In genomic region chr12:50627491-50627890, GRCh38 we compare ENCODE assay signal across 15 cellular contexts.
"Had no signal": no experiment of that assay in that cellular context is flagged by ENCODE, and none has a peak within 500 bp of the region (broad histone marks: within the 10 kb centered on the region; RNA-seq: fewer than 3 reads in every experiment).

No MANE protein-coding gene starts in this region.

- DNase-seq: activated CD4-positive, CD25-positive, alpha-beta regulatory T cell; activated CD8-positive, alpha-beta memory T cell treated with anti-CD3 and anti-CD28 coated beads, Interleukin-2, amount 10 ng/mL, durations not matched to agents 7 days and 5 days; activated gamma-delta T cell; activated T-cell treated with anti-CD3 and anti-CD28 coated beads, Interleukin-2, amount 50 U/mL, for 48 hours; kidney; mesendoderm; pancreas; stomach; T-helper 1 cell had no signal

- H3K27ac Mint-ChIP-seq: activated CD8-positive, alpha-beta memory T cell treated with anti-CD3 and anti-CD28 coated beads, Interleukin-2, amount 10 ng/mL, durations not matched to agents 7 days and 5 days had no signal

- ATAC-seq: activated CD8-positive, alpha-beta memory T cell treated with anti-CD3 and anti-CD28 coated beads, Interleukin-2, amount 10 ng/mL, durations not matched to agents 7 days and 5 days; gastroesophageal sphincter; pancreas had no signal

- H3K27me3 Mint-ChIP-seq: activated CD8-positive, alpha-beta memory T cell treated with anti-CD3 and anti-CD28 coated beads, Interleukin-2, amount 10 ng/mL, durations not matched to agents 7 days and 5 days had no signal

- H3K27ac ChIP-seq: cardiac muscle cell, gastroesophageal sphincter, hepatocyte, pancreas, stomach, thoracic aorta had no signal

- H3K4me3 Mint-ChIP-seq: activated CD8-positive, alpha-beta memory T cell treated with anti-CD3 and anti-CD28 coated beads, Interleukin-2, amount 10 ng/mL, durations not matched to agents 7 days and 5 days; neural crest cell had no signal

- H3K27me3 ChIP-seq: cardiac muscle cell, gastroesophageal sphincter, hepatocyte, pancreas, stomach had no signal

- H3K9me3 ChIP-seq: gastroesophageal sphincter, pancreas, stomach, thoracic aorta had no signal

- FAIRE-seq: astrocyte, kidney, pancreas had no signal

- H3K9me3 Mint-ChIP-seq: neural crest cell had no signal

- H3K4me3 ChIP-seq: cardiac muscle cell, gastroesophageal sphincter, hepatocyte, pancreas, stomach, thoracic aorta had no signal

- H3K4me2 ChIP-seq: hepatocyte had no signal
